In genomic region chr1:113389953-113390834, GRCh38 we compare ENCODE assay signal across 8 cellular contexts. TPM values are rescaled to one million over a fixed set of nuclear protein-coding genes. Genes with fewer than 3 reads are reported as not detected.
DNase-seq lines count a peak whose midpoint lies in the region; ATAC-seq, FAIRE-seq and TF ChIP-seq lines count a peak whose summit lies in the region.

Gene MAGI3 (plus strand): TSS chr1:113390515. CDS start chr1:113391034, 519 bp downstream.

- peak within 1 kb of the TSS; percentile 56 for H4K91ac ChIP-seq in H1 (replicated peaks; ENCODE audit: insufficient read length, low read length)
- no peak within 1 kb of the TSS for H4K91ac ChIP-seq in mesenchymal stem cell (ENCODE audit: low read length)

- TF ChIP-seq POLR2A in H1 (IDR thresholded peaks at IDR 0.05; ENCODE audit: control extremely low read depth in 1 of 2, low read depth in 2 of 2, low read length in 2 of 2) = peak; percentile 53 to 61

- H3K4me3 ChIP-seq in CD8-positive, alpha-beta T cell (ENCODE audit: low read depth, low read length) = peak within 1 kb of the TSS; percentile 97
- H3K4me3 ChIP-seq in H1 (ENCODE audit: extremely low read depth in 1 of 4, insufficient read depth in 2 of 4, low read depth in 3 of 4, low read length in 4 of 4) = peak within 1 kb of the TSS; percentile 78 to 94 (median 86)
- peak within 1 kb of the TSS; percentile 93 to 94 for H3K4me3 ChIP-seq in mesenchymal stem cell (ENCODE audit: insufficient read depth in 1 of 2, low read depth in 1 of 2, low read length in 2 of 2)

- no peak within 1 kb of the TSS for H2BK120ac ChIP-seq in H1 (replicated peaks; ENCODE audit: low read depth, low read length)
- peak within 1 kb of the TSS; percentile 66 for H2BK120ac ChIP-seq in mesenchymal stem cell (ENCODE audit: low read depth, low read length)

- H3K27me3 Mint-ChIP-seq in CD8-positive, alpha-beta T cell (ENCODE audit: low read depth) = peaks cover 12% of the 10 kb centered on the region
- peaks cover 41% of the 10 kb centered on the region for H3K27me3 Mint-ChIP-seq in activated CD8-positive, alpha-beta memory T cell treated with anti-CD3 and anti-CD28 coated beads, Interleukin-2, amount 10 ng/mL, durations not matched to agents 7 days and 5 days

- FAIRE-seq in H1 (lab: Jason Lieb, UNC) = peak; percentile 28

- peaks cover 0 to 28% of the 10 kb centered on the region in 2 experiments; a peak in 3 of 4 replicates for H3K79me2 ChIP-seq in H1 (ENCODE audit: control insufficient read depth in 1 of 2, insufficient read depth in 2 of 2, low read length in 2 of 2)

- H3K9ac ChIP-seq in H1 (replicated peaks in 1 of 4; ENCODE audit: extremely low read depth in 1 of 4, low read depth in 3 of 4, low read length in 3 of 4) = peak within 1 kb of the TSS; percentile 25 to 58 (median 48)
- peak within 1 kb of the TSS; percentile 86 for H3K9ac ChIP-seq in mesenchymal stem cell (ENCODE audit: low read length)

- H2AFZ ChIP-seq in H1 (ENCODE audit: low read length) (peak within 1 kb of the TSS; percentile 64), mesenchymal stem cell (ENCODE audit: low read depth, low read length) (peak within 1 kb of the TSS; percentile 72)

- no peak within 1 kb of the TSS for H2AK5ac ChIP-seq in H1 (ENCODE audit: low read depth, low read length)
- H2AK5ac ChIP-seq in mesenchymal stem cell (ENCODE audit: low read length, severe bottlenecking) = no peak within 1 kb of the TSS

- H3K56ac ChIP-seq in H1 (replicated peaks; ENCODE audit: insufficient read length, low read depth, low read length) = peak within 1 kb of the TSS; percentile 54

- H3K4me1 ChIP-seq in CD8-positive, alpha-beta T cell (ENCODE audit: insufficient read depth, low read length) = peaks cover 13% of the 10 kb centered on the region
- peaks cover 0 to 11% (median 4%) of the 10 kb centered on the region in 4 experiments; a peak in 3 of 7 replicates for H3K4me1 ChIP-seq in H1 (replicated peaks in 1 of 4; ENCODE audit: control insufficient read depth in 3 of 4, insufficient read depth in 4 of 4, low read length in 3 of 4)
- H3K4me1 ChIP-seq in mesenchymal stem cell (ENCODE audit: control insufficient read depth, insufficient read depth, low read depth, low read length) = peaks cover 3% of the 10 kb centered on the region

- no peak within 1 kb of the TSS for H2BK12ac ChIP-seq in H1 (ENCODE audit: low read depth, low read length)
- peak within 1 kb of the TSS in 1 of 2 experiments; percentile 10 for H2BK12ac ChIP-seq in mesenchymal stem cell (ENCODE audit: low read length in 2 of 2)

- no peak within 1 kb of the TSS for H2BK20ac ChIP-seq in H1 (ENCODE audit: low read length)

- TF ChIP-seq CTCF in CD8-positive, alpha-beta T cell (IDR thresholded peaks at IDR 0.05) = no peak
- TF ChIP-seq CTCF in GM20000 (IDR thresholded peaks at IDR 0.05; ENCODE audit: extremely low read depth, missing control alignments) (no peak), H1 (IDR thresholded peaks at IDR 0.05; ENCODE audit: control extremely low read depth in 1 of 3, insufficient read depth in 1 of 3, low read depth in 1 of 3, low read length in 3 of 3) (no peak)

- peaks cover 17% of the 10 kb centered on the region for H3K23me2 ChIP-seq in H1 (ENCODE audit: low read depth, low read length)

- H3K27ac ChIP-seq in CD8-positive, alpha-beta T cell (ENCODE audit: low read depth, low read length) = peak within 1 kb of the TSS; percentile 30
- peak within 1 kb of the TSS; percentile 42; the same call in 1 of the 2 replicates for H3K27ac ChIP-seq in H1 (ENCODE audit: low read depth, low read length)
- H3K27ac ChIP-seq in mesenchymal stem cell (ENCODE audit: low read length, poor library complexity, severe bottlenecking) = peak within 1 kb of the TSS; percentile 55

- H3K4me3 Mint-ChIP-seq in CD8-positive, alpha-beta T cell = peak within 1 kb of the TSS; percentile 95
- peak within 1 kb of the TSS; percentile 92 for H3K4me3 Mint-ChIP-seq in activated CD8-positive, alpha-beta memory T cell treated with anti-CD3 and anti-CD28 coated beads, Interleukin-2, amount 10 ng/mL, durations not matched to agents 7 days and 5 days

- H4K8ac ChIP-seq in H1 (ENCODE audit: extremely low read depth, insufficient read depth, low read length) (peak within 1 kb of the TSS; percentile 63), mesenchymal stem cell (ENCODE audit: low read length) (peak within 1 kb of the TSS; percentile 21)

- peak within 1 kb of the TSS; percentile 84 for H3K27ac Mint-ChIP-seq in CD8-positive, alpha-beta T cell
- peak within 1 kb of the TSS; percentile 87 for H3K27ac Mint-ChIP-seq in activated CD8-positive, alpha-beta memory T cell treated with anti-CD3 and anti-CD28 coated beads, Interleukin-2, amount 10 ng/mL, durations not matched to agents 7 days and 5 days

- H4K20me1 ChIP-seq in H1 (replicated peaks in 1 of 2; ENCODE audit: control insufficient read depth in 1 of 2, insufficient read depth in 2 of 2, low read length in 2 of 2) = peaks cover 8 to 10% of the 10 kb centered on the region in 2 experiments

- peaks cover 3% of the 10 kb centered on the region for H3K36me3 Mint-ChIP-seq in CD8-positive, alpha-beta T cell
- H3K36me3 Mint-ChIP-seq in activated CD8-positive, alpha-beta memory T cell treated with anti-CD3 and anti-CD28 coated beads, Interleukin-2, amount 10 ng/mL, durations not matched to agents 7 days and 5 days = no peaks in the 10 kb centered on the region

- CTCF ChIA-PET in CD8-positive, alpha-beta T cell (lab: Charles Lee) = no interaction called here
- CTCF ChIA-PET in activated CD8-positive, alpha-beta memory T cell treated with anti-CD3 and anti-CD28 coated beads, Interleukin-2, amount 10 ng/mL, durations not matched to agents 7 days and 5 days (lab: Charles Lee) = interaction anchor here (1.4 kb wide), 1 partner anchor 23 kb away, joined by 3 read pairs; no protein-coding TSS in a partner anchor
- CTCF ChIA-PET in H1 (lab: Charles Lee; ENCODE audit: partially characterized antibody) = interaction anchor here (0.6 to 1.1 kb wide), 4 partner anchors 13 to 515 kb away, joined by 3 to 4 read pairs (median 4); partner anchors contain the start of gene DCLRE1B

- H2BK5ac ChIP-seq in H1 (ENCODE audit: low read depth, low read length) (peak within 1 kb of the TSS; percentile 62; the same call in 1 of the 2 replicates), mesenchymal stem cell (ENCODE audit: low read depth, low read length, poor library complexity, severe bottlenecking) (peak within 1 kb of the TSS; percentile 78)

- TF ChIP-seq RAD21 in H1 (IDR thresholded peaks at IDR 0.05 in 1 of 2, conservative IDR thresholded peaks at IDR 0.05 in 1 of 2; ENCODE audit: low read depth in 2 of 2, low read length in 2 of 2) = 0 out of 4 replicates have a peak, but pooled peaks of 1 of the 2 experiments have one; percentile 1

- intact Hi-C loops in CD8-positive, alpha-beta T cell (cut with DNase I, micrococcal nuclease) = loop anchor here (2.0 to 10.0 kb wide), 7 partner anchors 315 to 1395 kb away; partner anchors contain the start of genes LRIG2 (in 2 of the 2), PPM1J (in 2 of the 2), CTTNBP2NL (in 1 of the 2) and SIKE1 (in 1 of the 2)

- POLR2A ChIA-PET in CD8-positive, alpha-beta T cell (lab: Charles Lee) = no interaction called here
- POLR2A ChIA-PET in H1 (lab: Charles Lee; ENCODE audit: partially characterized antibody) = interaction anchor here (0.6 to 1.4 kb wide), 5 partner anchors 10 to 348 kb away, joined by 3 to 5 read pairs (median 3); no protein-coding TSS in a partner anchor

- H3K23ac ChIP-seq in H1 (ENCODE audit: insufficient read length) (no peak within 1 kb of the TSS), mesenchymal stem cell (ENCODE audit: low read length in 2 of 2) (peak within 1 kb of the TSS; percentile 51 to 79)

- H3K18ac ChIP-seq in H1 (ENCODE audit: extremely low read depth, low read length) (peak within 1 kb of the TSS; percentile 66), mesenchymal stem cell (ENCODE audit: low read depth in 1 of 2, low read length in 2 of 2) (peak within 1 kb of the TSS; percentile 59 to 91)

- 1% methylated on average over 26 of the region's 89 CpGs; no CpG with 5 or more reads in 1 of the 2 experiments for WGBS in H1 (ENCODE audit: extremely low coverage in 1 of 2, insufficient coverage in 1 of 2, insufficient read length in 1 of 2, insufficient replicate concordance in 2 of 2, low coverage in 1 of 2, low lambda C conversion rate in 2 of 2, missing lambda C conversion rate in 1 of 2), 2 experiments
- WGBS in mesenchymal stem cell = under 1% methylated on average over 66 of the region's 89 CpGs

- peak within 1 kb of the TSS; percentile 48 for H4K5ac ChIP-seq in H1 (ENCODE audit: insufficient read length, low read depth, low read length)

- ATAC-seq in CD8-positive, alpha-beta T cell = peak; percentile 91
- ATAC-seq in activated CD8-positive, alpha-beta memory T cell treated with anti-CD3 and anti-CD28 coated beads, Interleukin-2, amount 10 ng/mL, durations not matched to agents 7 days and 5 days = peak; percentile 97

- peaks cover 4% of the 10 kb centered on the region for H3K9me3 Mint-ChIP-seq in CD8-positive, alpha-beta T cell
- peaks cover 2% of the 10 kb centered on the region for H3K9me3 Mint-ChIP-seq in activated CD8-positive, alpha-beta memory T cell treated with anti-CD3 and anti-CD28 coated beads, Interleukin-2, amount 10 ng/mL, durations not matched to agents 7 days and 5 days (ENCODE audit: low read depth)

- H3K36me3 ChIP-seq in CD8-positive, alpha-beta T cell (ENCODE audit: insufficient read depth, low read length) = no peaks in the 10 kb centered on the region
- no peaks in the 10 kb centered on the region for H3K36me3 ChIP-seq in H1 (ENCODE audit: control insufficient read depth in 2 of 4, insufficient read depth in 4 of 4, low read length in 3 of 4)
- no peaks in the 10 kb centered on the region for H3K36me3 ChIP-seq in mesenchymal stem cell (ENCODE audit: control insufficient read depth in 1 of 2, insufficient read depth in 2 of 2, low read depth in 1 of 2, low read length in 2 of 2)

- peak in 1 of 2 experiments; percentile 20; a peak in 1 of 3 replicates for TF ChIP-seq EP300 in H1 (IDR thresholded peaks at IDR 0.05; ENCODE audit: borderline replicate concordance in 1 of 2, low read depth in 2 of 2, low read length in 2 of 2)

- H2BK15ac ChIP-seq in H1 (ENCODE audit: low read length) (no peak within 1 kb of the TSS), mesenchymal stem cell (ENCODE audit: low read depth, poor library complexity, severe bottlenecking) (peak within 1 kb of the TSS; percentile 71)

- DNase-seq in CD8-positive, alpha-beta T cell = peak; percentile 70 to 93 (median 88)
- peak; percentile 93 for DNase-seq in GM20000 (ENCODE audit: low spot score)
- peak; percentile 90 for DNase-seq in HS-5 (ENCODE audit: low read depth)
- DNase-seq in NOMO-1 treated with DMSO at 0.1 percent for 48 hours (lab: John Stamatoyannopoulos, UW; ENCODE audit: unreplicated experiment) = peak; percentile 90
- peak; percentile 96 for DNase-seq in activated CD8-positive, alpha-beta memory T cell treated with anti-CD3 and anti-CD28 coated beads, Interleukin-2, amount 10 ng/mL, durations not matched to agents 7 days and 5 days
- peak; percentile 94 to 98 for DNase-seq in H1 (ENCODE audit: low read depth in 1 of 2, low spot score in 2 of 2)
- peak; percentile 99 for DNase-seq in mesenchymal stem cell
- peak; percentile 83 for DNase-seq in stimulated activated CD8-positive, alpha-beta memory T cell treated with anti-CD3 and anti-CD28 coated beads, Interleukin-12 subunit alpha, Interleukin-12 subunit beta, amount 100 ng/mL, for 24 hours (ENCODE audit: extremely low read depth)

- H3K14ac ChIP-seq in H1 (ENCODE audit: insufficient read length) = peak within 1 kb of the TSS; percentile 52
- H3K14ac ChIP-seq in mesenchymal stem cell (ENCODE audit: low read length in 2 of 2) = peak within 1 kb of the TSS in 1 of 2 experiments; percentile 62

- no peaks in the 10 kb centered on the region for H3K9me3 ChIP-seq in CD8-positive, alpha-beta T cell (ENCODE audit: low read length)
- H3K9me3 ChIP-seq in H1 (ENCODE audit: insufficient read depth in 2 of 2, low read depth in 1 of 2, low read length in 1 of 2) = no peaks in the 10 kb centered on the region
- no peaks in the 10 kb centered on the region for H3K9me3 ChIP-seq in mesenchymal stem cell (ENCODE audit: control insufficient read depth, low read length)

- peaks cover 24% of the 10 kb centered on the region for H3K4me1 Mint-ChIP-seq in CD8-positive, alpha-beta T cell (ENCODE audit: low read depth)
- peaks cover 28% of the 10 kb centered on the region for H3K4me1 Mint-ChIP-seq in activated CD8-positive, alpha-beta memory T cell treated with anti-CD3 and anti-CD28 coated beads, Interleukin-2, amount 10 ng/mL, durations not matched to agents 7 days and 5 days

- H3K4ac ChIP-seq in H1 (replicated peaks; ENCODE audit: insufficient read length, low read depth, low read length) = no peak within 1 kb of the TSS
- H3K4ac ChIP-seq in mesenchymal stem cell (ENCODE audit: low read depth in 1 of 2, low read length in 2 of 2) = peak within 1 kb of the TSS; percentile 47 to 68

- no peaks in the 10 kb centered on the region for H3K27me3 ChIP-seq in CD8-positive, alpha-beta T cell (ENCODE audit: insufficient read depth, low read length)
- H3K27me3 ChIP-seq in H1 (replicated peaks in 1 of 4; ENCODE audit: control insufficient read depth in 3 of 4, extremely low read depth in 1 of 4, insufficient read depth in 3 of 4, low read length in 3 of 4) = no peaks in the 10 kb centered on the region; a peak in 2 of 7 replicates
- no peaks in the 10 kb centered on the region for H3K27me3 ChIP-seq in mesenchymal stem cell (ENCODE audit: control insufficient read depth in 1 of 2, insufficient read depth in 1 of 2, low read length in 2 of 2)

- H3K4me2 ChIP-seq in H1 (ENCODE audit: insufficient read depth in 1 of 2, low read depth in 2 of 2, low read length in 2 of 2) = peak within 1 kb of the TSS; percentile 92 to 95
- peak within 1 kb of the TSS; percentile 72 for H3K4me2 ChIP-seq in mesenchymal stem cell (ENCODE audit: low read length, poor library complexity, severe bottlenecking)

- H3K79me1 ChIP-seq in H1 (ENCODE audit: low read depth, low read length) = no peaks in the 10 kb centered on the region
- H3K79me1 ChIP-seq in mesenchymal stem cell (replicated peaks; ENCODE audit: low read length, poor library complexity, severe bottlenecking) = peaks cover 13% of the 10 kb centered on the region

RNA-seq across cellular contexts. Expression of gene MAGI3, which starts in this region (rescaled TPM):
- 1 to 10 TPM; 1.7 to 3.2 TPM for total RNA-seq in CD8-positive, alpha-beta T cell
- total RNA-seq in activated CD8-positive, alpha-beta memory T cell treated with anti-CD3 and anti-CD28 coated beads, Interleukin-2, amount 10 ng/mL, durations not matched to agents 7 days and 5 days = 1 to 10 TPM; 6.5 to 9.8 TPM
- total RNA-seq in H1 (2021; fragmentation: NEBNext Ultra II Directional; extraction: Animal tissue kit (Norgen Biotek cat#: 25700)) = 6.7 and 7.8 TPM in 2 replicates
- polyA plus RNA-seq in H1 (2011; rRNA removed) = 2.1 and 2.3 TPM in 2 replicates
- polyA plus RNA-seq in H1 (2011; cell fraction: cytosol; rRNA removed) = 2.5 TPM
- polyA plus RNA-seq in H1 (2011; cell fraction: nucleus; rRNA removed) = 4.2 TPM
- 3.5 to 5.5 TPM (median 4.2 TPM) in 4 replicates for polyA plus RNA-seq in H1 (2012, experiment 1 of 2)
- 1.3 TPM for polyA plus RNA-seq in H1 (2012, experiment 2 of 2)
- polyA plus RNA-seq in H1 (2013, experiment 1 of 2) = 2.7 TPM
- 2.5 TPM for polyA plus RNA-seq in H1 (2013, experiment 2 of 2)
- 14.3 and 19.3 TPM in 2 replicates for polyA minus RNA-seq in H1 (2011; rRNA and poly(A)+ RNA removed)
- 5.1 TPM for polyA minus RNA-seq in H1 (2011; cell fraction: cytosol; rRNA and poly(A)+ RNA removed)
- 34.4 TPM for polyA minus RNA-seq in H1 (2011; cell fraction: nucleus; rRNA and poly(A)+ RNA removed)
- polyA plus RNA-seq in mesenchymal stem cell (2013, experiment 1 of 2) = 2.7 TPM
- 2.6 TPM for polyA plus RNA-seq in mesenchymal stem cell (2013, experiment 2 of 2)

Comparison
In these comparisons a context has a peak if more than half of its experiments do, and no peak if none do; other contexts are left out.
1. Peak in every context shown above with its lines: DNase-seq, ATAC-seq, H3K4me3 ChIP-seq and H3K27ac ChIP-seq.